19 cellular contexts compared by ENCODE assay signal in genomic region chr1:39663559-39663958, GRCh38. TPM values are rescaled to one million over a fixed set of nuclear protein-coding genes. Genes with fewer than 3 reads are reported as not detected.
"Had no signal": no experiment of that assay in that cellular context is flagged by ENCODE, and none has a peak within 500 bp of the region (broad histone marks: within the 10 kb centered on the region; RNA-seq: fewer than 3 reads in every experiment).

No MANE protein-coding gene starts in this region.

- ATAC-seq: activated naive CD8-positive, alpha-beta T cell treated with anti-CD3 and anti-CD28 coated beads, Interleukin-2, amount 50 U/mL, for 24 hours; effector memory CD8-positive, alpha-beta T cell; gastroesophageal sphincter; heart right ventricle; left lung; natural killer cell; stimulated activated naive B cell treated with anti-CD40 and anti-IgM and Interleukin-4, amounts not matched to agents 10 μg/mL and 1 μg/mL and 100 μg/mL, for 72 hours had no signal

- H3K27ac Mint-ChIP-seq: activated naive CD8-positive, alpha-beta T cell treated with anti-CD3 and anti-CD28 coated beads, Interleukin-2, amount 50 U/mL, for 24 hours; effector memory CD8-positive, alpha-beta T cell; natural killer cell had no signal

- H3K27ac ChIP-seq: epithelial cell of prostate, gastroesophageal sphincter, heart right ventricle, left lung, thyroid gland had no signal

- H3K4me3 ChIP-seq: gastroesophageal sphincter, heart right ventricle, left lung, thyroid gland had no signal

- H3K9me3 ChIP-seq: gastroesophageal sphincter, heart right ventricle, left lung, thyroid gland had no signal

- H3K36me3 Mint-ChIP-seq: natural killer cell; stimulated activated naive B cell treated with anti-CD40 and anti-IgM and Interleukin-4, amounts not matched to agents 10 μg/mL and 1 μg/mL and 100 μg/mL, for 72 hours had no signal

- DNase-seq: activated CD4-positive, alpha-beta T cell treated with anti-CD3 and anti-CD28 coated beads, Interleukin-2, amount 50 U/mL, for 4 hours; activated CD4-positive, CD25-positive, alpha-beta regulatory T cell treated with anti-CD3 and anti-CD28 coated beads, Interleukin-2, amount 50 U/mL, for 72 hours; activated naive CD4-positive, alpha-beta T cell treated with Interleukin-2 at 50 U/mL for 16 hours; activated naive CD8-positive, alpha-beta T cell treated with anti-CD3 and anti-CD28 coated beads, Interleukin-2, amount 50 U/mL, for 24 hours; activated T-cell treated with anti-CD3 and anti-CD28 coated beads for 4 hours; dermis blood vessel endothelial cell; effector memory CD8-positive, alpha-beta T cell; heart right ventricle; islet precursor cell; left lung; mesenchymal stem cell; natural killer cell; stimulated activated CD4-positive, alpha-beta T cell treated with anti-CD3 and anti-CD28 coated beads, Interleukin-2, amount 100 ng/mL, for 48 hours; stimulated activated naive B cell treated with anti-CD40 and anti-IgM and Interleukin-4, amounts not matched to agents 10 μg/mL and 1 μg/mL and 100 μg/mL, for 72 hours; thyroid gland had no signal

- H3K36me3 ChIP-seq: gastroesophageal sphincter, left lung, thyroid gland had no signal

- H3K9me3 Mint-ChIP-seq: activated naive CD8-positive, alpha-beta T cell treated with anti-CD3 and anti-CD28 coated beads, Interleukin-2, amount 50 U/mL, for 24 hours; effector memory CD8-positive, alpha-beta T cell; natural killer cell; stimulated activated naive B cell treated with anti-CD40 and anti-IgM and Interleukin-4, amounts not matched to agents 10 μg/mL and 1 μg/mL and 100 μg/mL, for 72 hours had no signal

- H3K27me3 ChIP-seq: heart right ventricle, left lung, thyroid gland had no signal

- H3K4me1 ChIP-seq: gastroesophageal sphincter, left lung, thyroid gland had no signal

- H3K4me1 Mint-ChIP-seq: natural killer cell had no signal

- H3K4me3 Mint-ChIP-seq: activated naive CD8-positive, alpha-beta T cell treated with anti-CD3 and anti-CD28 coated beads, Interleukin-2, amount 50 U/mL, for 24 hours; effector memory CD8-positive, alpha-beta T cell; natural killer cell; stimulated activated naive B cell treated with anti-CD40 and anti-IgM and Interleukin-4, amounts not matched to agents 10 μg/mL and 1 μg/mL and 100 μg/mL, for 72 hours had no signal

RNA-seq across cellular contexts. Expression of gene NT5C1A, which starts 8.3 kb away (rescaled TPM):
- total RNA-seq: bronchial epithelial cell, dermis blood vessel endothelial cell, natural killer cell had no signal

RNA-seq across cellular contexts. Expression of gene HEYL, which starts 24.1 kb away (rescaled TPM):
- total RNA-seq: bronchial epithelial cell, natural killer cell had no signal

RNA-seq across cellular contexts. Expression of gene HPCAL4, which starts 27.7 kb away (rescaled TPM):
- total RNA-seq: chondrocyte had no signal
